32 cellular contexts compared by ENCODE assay signal in the genomic region with DNA sequence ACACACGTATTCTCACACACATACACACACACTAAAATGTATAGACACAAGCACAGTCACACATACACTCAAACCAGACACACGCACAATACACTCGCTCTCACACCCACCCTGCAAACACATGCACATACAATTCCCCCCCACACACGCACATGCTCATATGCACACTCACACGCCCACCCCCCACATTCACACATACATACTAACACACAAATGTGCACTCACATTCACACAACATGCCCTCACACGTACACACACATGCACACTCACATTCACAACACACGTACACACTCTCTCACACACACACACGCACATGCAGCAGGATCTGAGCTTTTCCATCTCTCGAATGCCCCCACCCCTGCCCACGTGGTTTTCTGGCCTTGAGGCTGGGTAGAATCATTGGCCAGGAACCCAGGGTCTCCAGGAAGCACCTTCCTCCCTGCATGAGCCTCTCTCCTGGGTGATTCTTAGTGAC.
"Had no signal": no experiment of that assay in that cellular context is flagged by ENCODE, and none has a peak within 500 bp of the region (broad histone marks: within the 10 kb centered on the region; RNA-seq: fewer than 3 reads in every experiment).

No MANE protein-coding gene starts in this region.

- DNase-seq: activated CD4-positive, alpha-beta T cell treated with anti-CD3 and anti-CD28 coated beads for 1 hour; activated CD4-positive, alpha-beta T cell treated with anti-CD3 and anti-CD28 coated beads, Interleukin-2, amount 10 ng/mL, durations not matched to agents 7 days and 5 days; activated CD8-positive, alpha-beta T cell treated with anti-CD3 and anti-CD28 coated beads, Interleukin-2, amount 10 ng/mL, durations not matched to agents 7 days and 5 days; activated naive CD4-positive, alpha-beta T cell; activated T-cell treated with anti-CD3 and anti-CD28 coated beads, Interleukin-2, amount 50 U/mL, for 48 hours; dorsolateral prefrontal cortex; effector memory CD8-positive, alpha-beta T cell; erythroblast; hippocampal formation; kidney; left colon; midbrain; naive thymus-derived CD4-positive, alpha-beta T cell; nucleus accumbens; pancreas; psoas muscle; right cardiac atrium; stimulated activated CD4-positive, alpha-beta T cell treated with anti-CD3 and anti-CD28 coated beads, Interleukin-2, amount 100 ng/mL, for 48 hours; stimulated activated naive CD4-positive, alpha-beta T cell treated with Interleukin-2 at 50 U/mL for 16 hours; T-helper 2 cell; testis; uterus had no signal

- H3K9me3 Mint-ChIP-seq: activated CD4-positive, alpha-beta T cell treated with anti-CD3 and anti-CD28 coated beads, Interleukin-2, amount 10 ng/mL, durations not matched to agents 7 days and 5 days; activated naive CD4-positive, alpha-beta T cell treated with anti-CD3 and anti-CD28 coated beads, Interleukin-2, amount 50 U/mL, for 72 hours; activated T-helper 2 cell treated with anti-CD3 and anti-CD28 coated beads, Interferon-gamma antibody, Interleukin-2, Interleukin-4, amounts not matched to agents 10 μg/mL and 5 μg/mL and 100 μg/mL, durations not matched to agents 14 hours and 24 hours and 36 hours; central memory CD8-positive, alpha-beta T cell; effector memory CD8-positive, alpha-beta T cell; memory B cell; naive thymus-derived CD4-positive, alpha-beta T cell; type B pancreatic cell had no signal

- H3K27ac ChIP-seq: breast epithelium, dorsolateral prefrontal cortex, gastroesophageal sphincter, pancreas, psoas muscle, testis, uterus had no signal

- H3K4me3 Mint-ChIP-seq: activated CD4-positive, alpha-beta T cell treated with anti-CD3 and anti-CD28 coated beads, Interleukin-2, amount 10 ng/mL, durations not matched to agents 7 days and 5 days; activated CD8-positive, alpha-beta memory T cell treated with anti-CD3 and anti-CD28 coated beads, Interleukin-2, amount 10 ng/mL, durations not matched to agents 7 days and 5 days; activated CD8-positive, alpha-beta T cell treated with anti-CD3 and anti-CD28 coated beads, Interleukin-2, amount 10 ng/mL, durations not matched to agents 7 days and 5 days; central memory CD8-positive, alpha-beta T cell; effector memory CD8-positive, alpha-beta T cell; memory B cell; naive thymus-derived CD4-positive, alpha-beta T cell; type B pancreatic cell; WTC11 had no signal

- H3K36me3 ChIP-seq: breast epithelium, gastroesophageal sphincter, pancreas, uterus had no signal

- H3K9me3 ChIP-seq: breast epithelium, gastroesophageal sphincter, pancreas, psoas muscle, testis, uterus had no signal

- H3K4me1 Mint-ChIP-seq: activated CD4-positive, alpha-beta T cell treated with anti-CD3 and anti-CD28 coated beads, Interleukin-2, amount 10 ng/mL, durations not matched to agents 7 days and 5 days; activated CD8-positive, alpha-beta memory T cell treated with anti-CD3 and anti-CD28 coated beads, Interleukin-2, amount 10 ng/mL, durations not matched to agents 7 days and 5 days; central memory CD8-positive, alpha-beta T cell; memory B cell; naive thymus-derived CD4-positive, alpha-beta T cell had no signal

- H3K27ac Mint-ChIP-seq: activated CD4-positive, alpha-beta T cell treated with anti-CD3 and anti-CD28 coated beads, Interleukin-2, amount 10 ng/mL, durations not matched to agents 7 days and 5 days; activated CD8-positive, alpha-beta memory T cell treated with anti-CD3 and anti-CD28 coated beads, Interleukin-2, amount 10 ng/mL, durations not matched to agents 7 days and 5 days; activated CD8-positive, alpha-beta T cell treated with anti-CD3 and anti-CD28 coated beads, Interleukin-2, amount 10 ng/mL, durations not matched to agents 7 days and 5 days; activated naive CD4-positive, alpha-beta T cell treated with anti-CD3 and anti-CD28 coated beads, Interleukin-2, amount 50 U/mL, for 72 hours; activated T-helper 2 cell treated with anti-CD3 and anti-CD28 coated beads, Interferon-gamma antibody, Interleukin-2, Interleukin-4, amounts not matched to agents 10 μg/mL and 5 μg/mL and 100 μg/mL, durations not matched to agents 14 hours and 24 hours and 36 hours; effector memory CD8-positive, alpha-beta T cell; memory B cell; naive thymus-derived CD4-positive, alpha-beta T cell; type B pancreatic cell; WTC11 had no signal

- H3K4me3 ChIP-seq: breast epithelium, dorsolateral prefrontal cortex, gastroesophageal sphincter, pancreas, psoas muscle, testis, uterus had no signal

- FAIRE-seq: colon, kidney, pancreas had no signal

- H3K27me3 ChIP-seq: testis, uterus had no signal

- H3K4me1 ChIP-seq: breast epithelium, gastroesophageal sphincter, pancreas, psoas muscle, testis, uterus had no signal

- H3K36me3 Mint-ChIP-seq: activated CD8-positive, alpha-beta memory T cell treated with anti-CD3 and anti-CD28 coated beads, Interleukin-2, amount 10 ng/mL, durations not matched to agents 7 days and 5 days; activated naive CD4-positive, alpha-beta T cell treated with anti-CD3 and anti-CD28 coated beads, Interleukin-2, amount 50 U/mL, for 72 hours; memory B cell; naive thymus-derived CD4-positive, alpha-beta T cell; type B pancreatic cell; WTC11 had no signal
